ENCODE assay signal across 1 cellular context in the genomic region with DNA sequence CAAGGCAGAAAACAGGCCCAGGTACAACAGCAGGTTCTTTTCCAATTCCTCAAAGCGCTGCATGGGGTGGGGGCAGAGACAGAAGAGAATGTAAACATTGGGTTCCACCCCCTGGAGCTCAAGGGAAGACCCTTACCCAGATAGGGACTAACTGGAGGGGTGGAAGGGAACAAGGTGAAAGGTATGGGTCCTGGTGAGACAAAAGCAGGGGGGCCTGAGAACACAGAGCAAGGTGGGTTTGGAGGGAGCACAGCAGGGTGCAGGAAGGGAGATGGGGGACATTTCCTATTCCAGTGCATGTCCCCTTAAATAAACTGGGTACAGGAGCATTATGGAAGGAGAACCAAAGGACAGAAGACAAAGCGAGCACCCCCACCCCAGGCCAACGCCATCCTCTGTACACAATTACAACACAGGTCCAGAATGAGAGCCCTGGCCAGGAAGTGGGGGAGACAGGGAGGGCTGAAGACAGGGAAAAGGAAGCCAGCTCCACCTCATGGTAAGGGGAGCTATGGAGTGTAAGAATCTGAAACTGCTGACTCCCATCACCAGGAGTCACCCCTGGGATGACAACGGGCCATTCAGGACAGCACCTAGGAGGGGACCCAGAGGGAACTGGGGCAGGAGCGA.
TF ChIP-seq lines count a peak whose summit lies in the region.

No MANE protein-coding gene starts in this region.

TF ChIP-seq in HepG2, 621 proteins besides CTCF, POLR2A, EP300 and RAD21:
- TF ChIP-seq, protein P1, sequence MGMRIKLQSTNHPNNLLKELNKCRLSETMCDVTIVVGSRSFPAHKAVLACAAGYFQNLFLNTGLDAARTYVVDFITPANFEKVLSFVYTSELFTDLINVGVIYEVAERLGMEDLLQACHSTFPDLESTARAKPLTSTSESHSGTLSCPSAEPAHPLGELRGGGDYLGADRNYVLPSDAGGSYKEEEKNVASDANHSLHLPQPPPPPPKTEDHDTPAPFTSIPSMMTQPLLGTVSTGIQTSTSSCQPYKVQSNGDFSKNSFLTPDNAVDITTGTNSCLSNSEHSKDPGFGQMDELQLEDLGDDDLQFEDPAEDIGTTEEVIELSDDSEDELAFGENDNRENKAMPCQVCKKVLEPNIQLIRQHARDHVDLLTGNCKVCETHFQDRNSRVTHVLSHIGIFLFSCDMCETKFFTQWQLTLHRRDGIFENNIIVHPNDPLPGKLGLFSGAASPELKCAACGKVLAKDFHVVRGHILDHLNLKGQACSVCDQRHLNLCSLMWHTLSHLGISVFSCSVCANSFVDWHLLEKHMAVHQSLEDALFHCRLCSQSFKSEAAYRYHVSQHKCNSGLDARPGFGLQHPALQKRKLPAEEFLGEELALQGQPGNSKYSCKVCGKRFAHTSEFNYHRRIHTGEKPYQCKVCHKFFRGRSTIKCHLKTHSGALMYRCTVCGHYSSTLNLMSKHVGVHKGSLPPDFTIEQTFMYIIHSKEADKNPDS (CRISPR knock-in tag; IDR thresholded peaks at IDR 0.05), result no peak
- TF ChIP-seq, protein P2, sequence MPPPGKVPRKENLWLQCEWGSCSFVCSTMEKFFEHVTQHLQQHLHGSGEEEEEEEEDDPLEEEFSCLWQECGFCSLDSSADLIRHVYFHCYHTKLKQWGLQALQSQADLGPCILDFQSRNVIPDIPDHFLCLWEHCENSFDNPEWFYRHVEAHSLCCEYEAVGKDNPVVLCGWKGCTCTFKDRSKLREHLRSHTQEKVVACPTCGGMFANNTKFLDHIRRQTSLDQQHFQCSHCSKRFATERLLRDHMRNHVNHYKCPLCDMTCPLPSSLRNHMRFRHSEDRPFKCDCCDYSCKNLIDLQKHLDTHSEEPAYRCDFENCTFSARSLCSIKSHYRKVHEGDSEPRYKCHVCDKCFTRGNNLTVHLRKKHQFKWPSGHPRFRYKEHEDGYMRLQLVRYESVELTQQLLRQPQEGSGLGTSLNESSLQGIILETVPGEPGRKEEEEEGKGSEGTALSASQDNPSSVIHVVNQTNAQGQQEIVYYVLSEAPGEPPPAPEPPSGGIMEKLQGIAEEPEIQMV (CRISPR knock-in tag; IDR thresholded peaks at IDR 0.05; ENCODE audit: low read depth), result no peak
- TF ChIP-seq SSRP1 (CRISPR knock-in tag; IDR thresholded peaks at IDR 0.05) (no peak), ZNF687 (CRISPR knock-in tag; IDR thresholded peaks at IDR 0.05) (no peak), ZNF326 (CRISPR knock-in tag; IDR thresholded peaks at IDR 0.05; ENCODE audit: borderline replicate concordance) (no peak), ZNF362 (CRISPR knock-in tag; IDR thresholded peaks at IDR 0.05; ENCODE audit: borderline replicate concordance) (no peak), AKAP8 (CRISPR knock-in tag; IDR thresholded peaks at IDR 0.05) (0 out of 2 replicates have a peak, but pooled peaks have one; percentile 67), MEF2D (CRISPR knock-in tag; IDR thresholded peaks at IDR 0.05) (no peak), RAD51 (IDR thresholded peaks at IDR 0.05; ENCODE audit: borderline replicate concordance) (no peak), ZBTB20 (CRISPR knock-in tag; IDR thresholded peaks at IDR 0.05; ENCODE audit: borderline replicate concordance, low read depth) (no peak), ZFP36 (IDR thresholded peaks at IDR 0.05; ENCODE audit: borderline replicate concordance, low read depth, low read length, partially characterized antibody) (no peak), ZC3H13 (CRISPR knock-in tag; IDR thresholded peaks at IDR 0.05) (peak; percentile 75; the same call in 1 of the 2 replicates), ETV5 (CRISPR knock-in tag; IDR thresholded peaks at IDR 0.05; ENCODE audit: borderline replicate concordance) (peak; percentile 69; the same call in 1 of the 2 replicates), GABPA (IDR thresholded peaks at IDR 0.05; ENCODE audit: low read depth, low read length) (no peak), GABPA (CRISPR knock-in tag; IDR thresholded peaks at IDR 0.05; ENCODE audit: low read depth) (0 out of 2 replicates have a peak, but pooled peaks have one; percentile 9), KDM5B (CRISPR knock-in tag; IDR thresholded peaks at IDR 0.05; ENCODE audit: borderline replicate concordance) (no peak), ZNF589 (CRISPR knock-in tag; conservative IDR thresholded peaks at IDR 0.05) (0 out of 2 replicates have a peak, but pooled peaks have one; percentile 43), ZNF629 (CRISPR knock-in tag; conservative IDR thresholded peaks at IDR 0.05) (no peak), MTA1 (CRISPR knock-in tag; IDR thresholded peaks at IDR 0.05; ENCODE audit: borderline replicate concordance) (no peak), POLR2AphosphoS5 (IDR thresholded peaks at IDR 0.05; ENCODE audit: low read depth, low read length) (peak; percentile 10; the same call in 1 of the 2 replicates), CBX1 (IDR thresholded peaks at IDR 0.05; ENCODE audit: low read depth) (no peak), ONECUT2 (CRISPR knock-in tag; IDR thresholded peaks at IDR 0.05) (no peak), NRL (CRISPR knock-in tag; IDR thresholded peaks at IDR 0.05; ENCODE audit: borderline replicate concordance) (no peak), SRY (CRISPR knock-in tag; IDR thresholded peaks at IDR 0.05) (no peak), ZNF747 (CRISPR knock-in tag; IDR thresholded peaks at IDR 0.05; ENCODE audit: borderline replicate concordance) (no peak), STAG1 (CRISPR knock-in tag; IDR thresholded peaks at IDR 0.05) (peak; percentile 26), TEAD3 (CRISPR knock-in tag; optimal IDR thresholded peaks at IDR 0.05; ENCODE audit: borderline replicate concordance) (peak; percentile 15), ZNF121 (CRISPR knock-in tag; IDR thresholded peaks at IDR 0.05) (no peak), ATRX (CRISPR knock-in tag; IDR thresholded peaks at IDR 0.05; ENCODE audit: borderline replicate concordance) (no peak), CENPX (CRISPR knock-in tag; IDR thresholded peaks at IDR 0.05) (no peak), BATF2 (CRISPR knock-in tag; IDR thresholded peaks at IDR 0.05) (0 out of 2 replicates have a peak, but pooled peaks have one; percentile 47)
- TF ChIP-seq, protein P3, sequence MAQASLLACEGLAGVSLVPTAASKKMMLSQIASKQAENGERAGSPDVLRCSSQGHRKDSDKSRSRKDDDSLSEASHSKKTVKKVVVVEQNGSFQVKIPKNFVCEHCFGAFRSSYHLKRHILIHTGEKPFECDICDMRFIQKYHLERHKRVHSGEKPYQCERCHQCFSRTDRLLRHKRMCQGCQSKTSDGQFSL (CRISPR knock-in tag; IDR thresholded peaks at IDR 0.05), result peak; percentile 63; the same call in 1 of the 2 replicates
